ENCODE assay signal across 27 cellular contexts in genomic region chr20:38504368-38505090, GRCh38.
"Had no signal": no experiment of that assay in that cellular context is flagged by ENCODE, and none has a peak within 500 bp of the region (broad histone marks: within the 10 kb centered on the region; RNA-seq: fewer than 3 reads in every experiment).

No MANE protein-coding gene starts in this region.

- H3K9me3 ChIP-seq: esophagus squamous epithelium, left lung, prostate gland, testis, tibial artery had no signal

- H3K27ac ChIP-seq: coronary artery, esophagus squamous epithelium, heart right ventricle, left lung, neural progenitor cell, prostate gland, skin epidermis, spleen, testis, tibial artery had no signal

- H3K4me1 Mint-ChIP-seq: mesothelial cell of epicardium; nephron; neural progenitor cell; stimulated activated memory B cell treated with anti-CD40 and anti-IgM and Interleukin-4, amounts not matched to agents 10 μg/mL and 1 μg/mL and 100 μg/mL, for 72 hours had no signal

- DNase-seq: dermis blood vessel endothelial cell; effector memory CD4-positive, alpha-beta T cell; erythroblast; esophagus squamous epithelium; foreskin melanocyte; glutamatergic neuron; heart right ventricle; hippocampal formation; left cardiac atrium; left lung; mesenchymal stem cell; naive thymus-derived CD4-positive, alpha-beta T cell; right cardiac atrium; spleen; stimulated activated CD4-positive, alpha-beta T cell treated with anti-CD3 and anti-CD28 coated beads, Interleukin-4, amount 100 ng/mL, for 4 hours; stimulated activated naive CD8-positive, alpha-beta T cell treated with anti-CD3 and anti-CD28 coated beads, Interleukin-15, Interleukin-2, amounts not matched to agents 100 U/mL and 50 U/mL, for 24 hours; substantia nigra; testis; tibial artery had no signal

- H3K27ac Mint-ChIP-seq: mesothelial cell of epicardium; naive thymus-derived CD4-positive, alpha-beta T cell; nephron; neural progenitor cell; stimulated activated memory B cell treated with anti-CD40 and anti-IgM and Interleukin-4, amounts not matched to agents 10 μg/mL and 1 μg/mL and 100 μg/mL, for 72 hours; type B pancreatic cell had no signal

- ATAC-seq: heart right ventricle; left cardiac atrium; left lung; naive thymus-derived CD4-positive, alpha-beta T cell; right cardiac atrium; stimulated activated memory B cell treated with anti-CD40 and anti-IgM and Interleukin-4, amounts not matched to agents 10 μg/mL and 1 μg/mL and 100 μg/mL, for 72 hours; stimulated activated naive CD8-positive, alpha-beta T cell treated with anti-CD3 and anti-CD28 coated beads, Interleukin-15, Interleukin-2, amounts not matched to agents 100 U/mL and 50 U/mL, for 24 hours had no signal

- H3K4me3 ChIP-seq: coronary artery, esophagus squamous epithelium, heart right ventricle, left lung, neural progenitor cell, prostate gland, skin epidermis, spleen, testis, tibial artery had no signal

- H3K27me3 Mint-ChIP-seq: naive thymus-derived CD4-positive, alpha-beta T cell; stimulated activated memory B cell treated with anti-CD40 and anti-IgM and Interleukin-4, amounts not matched to agents 10 μg/mL and 1 μg/mL and 100 μg/mL, for 72 hours; type B pancreatic cell had no signal

- H3K4me3 Mint-ChIP-seq: mesothelial cell of epicardium; naive thymus-derived CD4-positive, alpha-beta T cell; nephron; neural progenitor cell; stimulated activated memory B cell treated with anti-CD40 and anti-IgM and Interleukin-4, amounts not matched to agents 10 μg/mL and 1 μg/mL and 100 μg/mL, for 72 hours; type B pancreatic cell had no signal

- H3K4me1 ChIP-seq: esophagus squamous epithelium, heart right ventricle, left lung, neural progenitor cell, spleen, testis, tibial artery had no signal

- H3K9me3 Mint-ChIP-seq: neural progenitor cell, type B pancreatic cell had no signal

- H3K27me3 ChIP-seq: esophagus squamous epithelium, heart right ventricle, left lung, neural progenitor cell, spleen, testis, tibial artery had no signal
